ENCODE assay signal across 19 cellular contexts in genomic region chr5:82365026-82365425, GRCh38.
A peak's percentile ranks its signal among the peaks of the same experiment; 100 is the strongest.
DNase-seq lines count a peak whose midpoint lies in the region; TF ChIP-seq lines count a peak whose summit lies in the region.
"Had no signal": no experiment of that assay in that cellular context is flagged by ENCODE, and none has a peak within 500 bp of the region (broad histone marks: within the 10 kb centered on the region; RNA-seq: fewer than 3 reads in every experiment).

No MANE protein-coding gene starts in this region.

- intact Hi-C loops in Calu3 (cut with micrococcal nuclease; ENCODE audit: unreplicated experiment), result loop anchor here (1.0 to 10.0 kb wide), 5 partner anchors 56 to 1200 kb away; no protein-coding TSS in a partner anchor
- intact Hi-C loops in dendritic cell treated with granulocyte-macrophage colony-stimulating factor and Interleukin-4, amounts not matched to agents 40 ng/mL and 50 ng/mL, for 4 days (cut with micrococcal nuclease), result no loop called here

- H3K27me3 Mint-ChIP-seq in Calu3 (ENCODE audit: unreplicated experiment), result no peaks in the 10 kb centered on the region
- H3K27me3 Mint-ChIP-seq in dendritic cell treated with granulocyte-macrophage colony-stimulating factor and Interleukin-4, amounts not matched to agents 40 ng/mL and 50 ng/mL, for 4 days, result peaks cover 2% of the 10 kb centered on the region
- H3K27me3 Mint-ChIP-seq in nephron (ENCODE audit: low read depth), result peaks cover 3% of the 10 kb centered on the region
- peaks cover 11% of the 10 kb centered on the region for H3K27me3 Mint-ChIP-seq in mesothelial cell of epicardium (ENCODE audit: low read depth)
- H3K27me3 Mint-ChIP-seq: activated CD4-positive, alpha-beta T cell treated with anti-CD3 and anti-CD28 coated beads, Interleukin-2, amount 10 ng/mL, durations not matched to agents 7 days and 5 days had no signal

- no peak for DNase-seq in Calu3
- peak; percentile 46 for DNase-seq in NCI-H2029 (lab: John Stamatoyannopoulos, UW)
- DNase-seq in mesothelial cell of epicardium (ENCODE audit: low spot score in 2 of 2, unreplicated experiment in 2 of 2), result no peak
- no peak for DNase-seq in T-helper 9 cell
- DNase-seq in SKM-1 treated with dmso at 0.1 percent for 144 hours (lab: John Stamatoyannopoulos, UW; ENCODE audit: unreplicated experiment), result no peak
- DNase-seq: activated CD4-positive, alpha-beta T cell treated with anti-CD3 and anti-CD28 coated beads, Interleukin-2, amount 10 ng/mL, durations not matched to agents 7 days and 5 days; activated gamma-delta T cell treated with Interleukin-2 at 50 U/mL for 16 hours; DND-41; dorsolateral prefrontal cortex; islet precursor cell; naive B cell; NCI-H1048; NCI-H1930; pancreas; T-cell; thyroid gland had no signal

- H3K9me3 Mint-ChIP-seq in Calu3 (ENCODE audit: low read depth, unreplicated experiment) (no peaks in the 10 kb centered on the region), nephron (peaks cover 6% of the 10 kb centered on the region), mesothelial cell of epicardium (no peaks in the 10 kb centered on the region)
- H3K9me3 Mint-ChIP-seq in dendritic cell treated with granulocyte-macrophage colony-stimulating factor and Interleukin-4, amounts not matched to agents 40 ng/mL and 50 ng/mL, for 4 days, result no peaks in the 10 kb centered on the region
- H3K9me3 Mint-ChIP-seq: stimulated activated naive B cell treated with anti-CD40 and anti-IgM and Interleukin-4, amounts not matched to agents 10 μg/mL and 1 μg/mL and 100 μg/mL, for 72 hours; T-cell had no signal

- H3K27ac Mint-ChIP-seq in Calu3 (ENCODE audit: unreplicated experiment) (peak overlapping the region; percentile 87), nephron (peak overlapping the region in 2 of 3 experiments; percentile 90), mesothelial cell of epicardium (no peak overlapping the region)
- peak overlapping the region; percentile 35 for H3K27ac Mint-ChIP-seq in dendritic cell treated with granulocyte-macrophage colony-stimulating factor and Interleukin-4, amounts not matched to agents 40 ng/mL and 50 ng/mL, for 4 days
- H3K27ac Mint-ChIP-seq: activated CD4-positive, alpha-beta T cell treated with anti-CD3 and anti-CD28 coated beads, Interleukin-2, amount 10 ng/mL, durations not matched to agents 7 days and 5 days; naive B cell; stimulated activated naive B cell treated with anti-CD40 and anti-IgM and Interleukin-4, amounts not matched to agents 10 μg/mL and 1 μg/mL and 100 μg/mL, for 72 hours; T-cell had no signal

- H3K4me3 Mint-ChIP-seq in Calu3 (ENCODE audit: low read depth, unreplicated experiment) (no peak overlapping the region), nephron (no peak overlapping the region), mesothelial cell of epicardium (no peak overlapping the region)
- H3K4me3 Mint-ChIP-seq in dendritic cell treated with granulocyte-macrophage colony-stimulating factor and Interleukin-4, amounts not matched to agents 40 ng/mL and 50 ng/mL, for 4 days, result no peak overlapping the region
- H3K4me3 Mint-ChIP-seq: activated CD4-positive, alpha-beta T cell treated with anti-CD3 and anti-CD28 coated beads, Interleukin-2, amount 10 ng/mL, durations not matched to agents 7 days and 5 days; naive B cell; stimulated activated naive B cell treated with anti-CD40 and anti-IgM and Interleukin-4, amounts not matched to agents 10 μg/mL and 1 μg/mL and 100 μg/mL, for 72 hours; T-cell had no signal

- H3K36me3 Mint-ChIP-seq in Calu3 (ENCODE audit: insufficient read depth, unreplicated experiment) (peaks cover 14% of the 10 kb centered on the region), nephron (ENCODE audit: low read depth) (no peaks in the 10 kb centered on the region), mesothelial cell of epicardium (no peaks in the 10 kb centered on the region)
- H3K36me3 Mint-ChIP-seq in dendritic cell treated with granulocyte-macrophage colony-stimulating factor and Interleukin-4, amounts not matched to agents 40 ng/mL and 50 ng/mL, for 4 days (ENCODE audit: low read depth), result no peaks in the 10 kb centered on the region
- H3K36me3 Mint-ChIP-seq: naive B cell, T-cell had no signal

- no TSS peak for BruUV-seq in Calu3 (replicated peaks; lab: Mats Ljungman, UMichigan)

- no peak for TF ChIP-seq CTCF in Calu3 (IDR thresholded peaks at IDR 0.05; ENCODE audit: unreplicated experiment)
- TF ChIP-seq CTCF in nephron (IDR thresholded peaks at IDR 0.05; ENCODE audit: unreplicated experiment in 3 of 3), result no peak
- no peak for TF ChIP-seq CTCF in mesothelial cell of epicardium (IDR thresholded peaks at IDR 0.05; ENCODE audit: unreplicated experiment)

- CTCF ChIA-PET in Calu3 (lab: Charles Lee), result interaction anchor here (1.1 to 2.5 kb wide), 11 partner anchors 8 to 1199 kb away, joined by 3 to 13 read pairs (median 6); partner anchors contain the start of genes TMEM167A and XRCC4

- H3K4me1 Mint-ChIP-seq in Calu3 (ENCODE audit: low read depth, unreplicated experiment) (peaks cover 23% of the 10 kb centered on the region), nephron (peaks cover 43% of the 10 kb centered on the region), mesothelial cell of epicardium (peaks cover 24% of the 10 kb centered on the region)
- H3K4me1 Mint-ChIP-seq in dendritic cell treated with granulocyte-macrophage colony-stimulating factor and Interleukin-4, amounts not matched to agents 40 ng/mL and 50 ng/mL, for 4 days (ENCODE audit: low read depth), result peaks cover 23% of the 10 kb centered on the region
- H3K4me1 Mint-ChIP-seq: naive B cell had no signal
